13 cellular contexts compared by ENCODE assay signal in genomic region chr12:124454352-124454725, GRCh38.
A peak's percentile ranks its signal among the peaks of the same experiment; 100 is the strongest.
DNase-seq lines count a peak whose midpoint lies in the region; ATAC-seq, FAIRE-seq and TF ChIP-seq lines count a peak whose summit lies in the region.
"Had no signal": no experiment of that assay in that cellular context is flagged by ENCODE, and none has a peak within 500 bp of the region (broad histone marks: within the 10 kb centered on the region; RNA-seq: fewer than 3 reads in every experiment).

No MANE protein-coding gene starts in this region.

- peaks cover 22 to 66% of the 10 kb centered on the region in 2 donors for H3K4me1 ChIP-seq in muscle layer of duodenum (ENCODE audit: control insufficient read depth in 1 of 2, insufficient read depth in 2 of 2, low read length in 2 of 2)
- H3K4me1 ChIP-seq in upper lobe of right lung: peaks cover 58% of the 10 kb centered on the region
- H3K4me1 ChIP-seq: HAP-1 had no signal

- no peak for FAIRE-seq in frontal cortex (lab: Jason Lieb, UNC)

- H3K4me3 ChIP-seq in muscle layer of duodenum (ENCODE audit: low read depth in 1 of 2, low read length in 2 of 2) (peak overlapping the region in 1 of 2 donors; percentile 9), upper lobe of right lung (no peak overlapping the region)
- H3K4me3 ChIP-seq: HAP-1 had no signal

- no peak overlapping the region for H3K27ac Mint-ChIP-seq in activated naive CD8-positive, alpha-beta T cell
- no peak overlapping the region for H3K27ac Mint-ChIP-seq in activated naive CD8-positive, alpha-beta T cell treated with anti-CD3 and anti-CD28 coated beads, Interleukin-2, amount 50 U/mL, for 24 hours
- H3K27ac Mint-ChIP-seq in chondrocyte (ENCODE audit: unreplicated experiment): peak overlapping the region; percentile 68

- TF ChIP-seq CTCF in chondrocyte (IDR thresholded peaks at IDR 0.05) (no peak), upper lobe of right lung (IDR thresholded peaks at IDR 0.05) (no peak)

- H3K9me3 ChIP-seq in muscle layer of duodenum (ENCODE audit: control insufficient read depth in 1 of 2, low read length in 2 of 2) (no peaks in the 10 kb centered on the region), upper lobe of right lung (no peaks in the 10 kb centered on the region)
- H3K9me3 ChIP-seq: HAP-1 had no signal

- H3K9me3 Mint-ChIP-seq in activated naive CD8-positive, alpha-beta T cell (ENCODE audit: low read depth): no peaks in the 10 kb centered on the region
- no peaks in the 10 kb centered on the region for H3K9me3 Mint-ChIP-seq in activated naive CD8-positive, alpha-beta T cell treated with anti-CD3 and anti-CD28 coated beads, Interleukin-2, amount 50 U/mL, for 24 hours
- H3K9me3 Mint-ChIP-seq in chondrocyte (ENCODE audit: low read depth): no peaks in the 10 kb centered on the region

- no peak for ATAC-seq in activated naive CD8-positive, alpha-beta T cell treated with anti-CD3 and anti-CD28 coated beads, Interleukin-2, amount 50 U/mL, for 24 hours
- ATAC-seq in upper lobe of right lung: no peak
- no peak for ATAC-seq in HG03354 (IDR thresholded peaks at IDR 0.05; ENCODE audit: poor library complexity, severe bottlenecking, unreplicated experiment)

- peaks cover 60% of the 10 kb centered on the region for H3K4me1 Mint-ChIP-seq in activated naive CD8-positive, alpha-beta T cell (ENCODE audit: low read depth)
- peaks cover 75% of the 10 kb centered on the region for H3K4me1 Mint-ChIP-seq in activated naive CD8-positive, alpha-beta T cell treated with anti-CD3 and anti-CD28 coated beads, Interleukin-2, amount 50 U/mL, for 24 hours
- H3K4me1 Mint-ChIP-seq in chondrocyte (ENCODE audit: low read depth): peaks cover 46% of the 10 kb centered on the region

- H3K36me3 ChIP-seq in muscle layer of duodenum (ENCODE audit: control insufficient read depth in 1 of 2, insufficient read depth in 2 of 2, low read length in 2 of 2): peaks cover 3 to 13% of the 10 kb centered on the region in 2 donors
- H3K36me3 ChIP-seq in upper lobe of right lung: peaks cover 29% of the 10 kb centered on the region

- H3K4me3 Mint-ChIP-seq in activated naive CD8-positive, alpha-beta T cell: peak overlapping the region; percentile 57
- H3K4me3 Mint-ChIP-seq in activated naive CD8-positive, alpha-beta T cell treated with anti-CD3 and anti-CD28 coated beads, Interleukin-2, amount 50 U/mL, for 24 hours: no peak overlapping the region
- H3K4me3 Mint-ChIP-seq in chondrocyte (ENCODE audit: unreplicated experiment): no peak overlapping the region

- no peaks in the 10 kb centered on the region for H3K27me3 ChIP-seq in muscle layer of duodenum (ENCODE audit: low read depth, low read length)
- H3K27me3 ChIP-seq in upper lobe of right lung: no peaks in the 10 kb centered on the region

- no peak for DNase-seq in activated naive CD8-positive, alpha-beta T cell treated with anti-CD3 and anti-CD28 coated beads, Interleukin-2, amount 50 U/mL, for 24 hours
- DNase-seq in chondrocyte (ENCODE audit: low spot score): no peak
- no peak for DNase-seq in upper lobe of right lung
- no peak for DNase-seq in dedifferentiated amniotic fluid mesenchymal stem cell (ENCODE audit: extremely low spot score)
- DNase-seq in frontal cortex (ENCODE audit: low spot score in 2 of 2): no peak
- DNase-seq: activated effector memory CD4-positive, alpha-beta T cell treated with Interleukin-2 at 50 U/mL for 16 hours; NCI-H1694 treated with DMSO at 0.1 percent for 48 hours; stimulated activated CD4-positive, alpha-beta T cell treated with anti-CD3 and anti-CD28 coated beads, Interleukin-4, amount 100 ng/mL, for 24 hours; SW 1271 had no signal

- H3K27ac ChIP-seq in muscle layer of duodenum (ENCODE audit: low read length) (peak overlapping the region; percentile 5), upper lobe of right lung (peak overlapping the region; percentile 80)

- H3K27me3 Mint-ChIP-seq in activated naive CD8-positive, alpha-beta T cell: no peaks in the 10 kb centered on the region
- no peaks in the 10 kb centered on the region for H3K27me3 Mint-ChIP-seq in activated naive CD8-positive, alpha-beta T cell treated with anti-CD3 and anti-CD28 coated beads, Interleukin-2, amount 50 U/mL, for 24 hours
- H3K27me3 Mint-ChIP-seq in chondrocyte (ENCODE audit: low read depth): no peaks in the 10 kb centered on the region

- H3K36me3 Mint-ChIP-seq in activated naive CD8-positive, alpha-beta T cell: no peaks in the 10 kb centered on the region
- peaks cover 18% of the 10 kb centered on the region for H3K36me3 Mint-ChIP-seq in activated naive CD8-positive, alpha-beta T cell treated with anti-CD3 and anti-CD28 coated beads, Interleukin-2, amount 50 U/mL, for 24 hours (ENCODE audit: low read depth)
- H3K36me3 Mint-ChIP-seq in chondrocyte (ENCODE audit: low read depth): peaks cover 15% of the 10 kb centered on the region

- intact Hi-C loops in upper lobe of right lung (cut with DNase I): no loop called here
